Comparison of ENCODE assay signal across 8 cellular contexts in the genomic region with DNA sequence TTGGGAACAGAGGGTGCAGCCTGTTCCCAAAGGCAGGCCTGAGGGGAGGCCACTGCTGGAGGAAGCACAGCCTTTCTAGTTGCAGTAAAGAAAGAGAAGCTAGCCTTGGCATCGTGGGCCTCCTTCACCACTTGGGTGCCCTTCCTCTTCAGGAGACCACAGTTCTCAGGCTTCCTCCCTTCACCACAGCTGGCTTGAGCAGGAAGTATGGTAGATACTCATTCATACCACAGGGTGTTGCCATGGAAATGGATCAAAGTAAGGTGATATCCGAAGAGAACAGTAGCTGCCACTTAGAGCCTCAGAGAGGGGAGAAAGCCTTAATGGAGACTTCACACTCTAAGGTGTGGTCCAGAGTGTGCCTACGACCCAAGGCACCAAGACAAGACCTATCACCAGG.
A peak's percentile ranks its signal among the peaks of the same experiment; 100 is the strongest.
DNase-seq lines count a peak whose midpoint lies in the region; ATAC-seq and TF ChIP-seq lines count a peak whose summit lies in the region.

No MANE protein-coding gene starts in this region.

- H3K27me3 ChIP-seq in CD4-positive, alpha-beta T cell (ENCODE audit: control insufficient read depth, insufficient read depth, low read length) = no peaks in the 10 kb centered on the region

- CTCF ChIA-PET in CD4-positive, alpha-beta T cell (lab: Charles Lee) = interaction anchor here (0.8 to 1.8 kb wide), 4 partner anchors 15 to 200 kb away, joined by 4 to 11 read pairs (median 8); no protein-coding TSS in a partner anchor
- CTCF ChIA-PET in activated CD4-positive, alpha-beta memory T cell treated with anti-CD3 and anti-CD28 coated beads, Interleukin-2, amount 10 ng/mL, durations not matched to agents 7 days and 5 days (lab: Charles Lee) = interaction anchor here (0.5 to 6.0 kb wide), 6 partner anchors 9 to 37 kb away, joined by 3 to 87 read pairs (median 14); no protein-coding TSS in a partner anchor

- H3K36me3 Mint-ChIP-seq in CD4-positive, alpha-beta T cell (ENCODE audit: low read depth) = no peaks in the 10 kb centered on the region
- H3K36me3 Mint-ChIP-seq in activated CD4-positive, alpha-beta memory T cell treated with anti-CD3 and anti-CD28 coated beads, Interleukin-2, amount 10 ng/mL, durations not matched to agents 7 days and 5 days (ENCODE audit: low read depth) = no peaks in the 10 kb centered on the region

- no peaks in the 10 kb centered on the region for H3K9me3 Mint-ChIP-seq in CD4-positive, alpha-beta T cell
- no peaks in the 10 kb centered on the region for H3K9me3 Mint-ChIP-seq in activated CD4-positive, alpha-beta memory T cell treated with anti-CD3 and anti-CD28 coated beads, Interleukin-2, amount 10 ng/mL, durations not matched to agents 7 days and 5 days

- peaks cover 59% of the 10 kb centered on the region for H3K4me1 Mint-ChIP-seq in CD4-positive, alpha-beta T cell (ENCODE audit: low read depth)
- peaks cover 73% of the 10 kb centered on the region for H3K4me1 Mint-ChIP-seq in activated CD4-positive, alpha-beta memory T cell treated with anti-CD3 and anti-CD28 coated beads, Interleukin-2, amount 10 ng/mL, durations not matched to agents 7 days and 5 days

- H3K27ac Mint-ChIP-seq in CD4-positive, alpha-beta T cell = peak overlapping the region; percentile 75
- H3K27ac Mint-ChIP-seq in activated CD4-positive, alpha-beta memory T cell treated with anti-CD3 and anti-CD28 coated beads, Interleukin-2, amount 10 ng/mL, durations not matched to agents 7 days and 5 days = peak overlapping the region; percentile 95

- H3K27me3 Mint-ChIP-seq in CD4-positive, alpha-beta T cell = no peaks in the 10 kb centered on the region
- H3K27me3 Mint-ChIP-seq in activated CD4-positive, alpha-beta memory T cell treated with anti-CD3 and anti-CD28 coated beads, Interleukin-2, amount 10 ng/mL, durations not matched to agents 7 days and 5 days = no peaks in the 10 kb centered on the region

- H3K9me3 ChIP-seq in CD4-positive, alpha-beta T cell (ENCODE audit: control insufficient read depth, low read length) = no peaks in the 10 kb centered on the region

- no peak for TF ChIP-seq CTCF in CD4-positive, alpha-beta T cell (IDR thresholded peaks at IDR 0.05)

- POLR2A ChIA-PET in CD4-positive, alpha-beta T cell (lab: Charles Lee) = interaction anchor here (0.6 to 2.7 kb wide), 7 partner anchors 12 to 29 kb away, joined by 3 to 24 read pairs (median 3); no protein-coding TSS in a partner anchor
- POLR2A ChIA-PET in activated CD4-positive, alpha-beta memory T cell treated with anti-CD3 and anti-CD28 coated beads, Interleukin-2, amount 10 ng/mL, durations not matched to agents 7 days and 5 days (lab: Charles Lee) = interaction anchor here (0.8 to 2.3 kb wide), 10 partner anchors 9 to 338 kb away, joined by 3 to 24 read pairs (median 4); a partner anchor contains a TSS

- intact Hi-C loops in CD4-positive, alpha-beta T cell (cut with DNase I, micrococcal nuclease) = no loop called here

- peak; percentile 93 for ATAC-seq in CD4-positive, alpha-beta T cell (ENCODE audit: poor library complexity)
- ATAC-seq in GM21367 (IDR thresholded peaks at IDR 0.05; ENCODE audit: unreplicated experiment) (peak; percentile 65), HG03575 (IDR thresholded peaks at IDR 0.05; ENCODE audit: extremely low read depth, insufficient number of reproducible peaks, low FRiP score, unreplicated experiment) (peak; percentile 43)

- no peak overlapping the region for H3K27ac ChIP-seq in CD4-positive, alpha-beta T cell (ENCODE audit: low read depth, low read length)

- peak overlapping the region; percentile 72 for H3K4me3 Mint-ChIP-seq in CD4-positive, alpha-beta T cell
- H3K4me3 Mint-ChIP-seq in activated CD4-positive, alpha-beta memory T cell treated with anti-CD3 and anti-CD28 coated beads, Interleukin-2, amount 10 ng/mL, durations not matched to agents 7 days and 5 days = peak overlapping the region; percentile 62

- peak in 7 of 10 experiments; percentile 32 to 66 (median 49) for DNase-seq in CD4-positive, alpha-beta T cell
- peak; percentile 84 for DNase-seq in activated CD4-positive, alpha-beta memory T cell treated with anti-CD3 and anti-CD28 coated beads, Interleukin-2, amount 10 ng/mL, durations not matched to agents 7 days and 5 days
- peak; percentile 47 for DNase-seq in stimulated activated CD4-positive, alpha-beta T cell treated with anti-CD3 and anti-CD28 coated beads, Interleukin-4, amount 100 ng/mL, for 24 hours
- DNase-seq in GOT3 (lab: John Stamatoyannopoulos, UW) = no peak
- no peak for DNase-seq in D341Med (ENCODE audit: low spot score)
- no peak for DNase-seq in cortex of kidney (lab: John Stamatoyannopoulos, UW)

Comparison
In these comparisons a context has a peak if more than half of its experiments do, and no peak if none do; other contexts are left out.
1. ATAC-seq: peak in every context shown above with its lines; median percentile 93 in CD4-positive, alpha-beta T cell; 65 in GM21367; 43 in HG03575.
2. DNase-seq: peak in CD4-positive, alpha-beta T cell (7 of 10), activated CD4-positive, alpha-beta memory T cell treated with anti-CD3 and anti-CD28 coated beads, Interleukin-2, amount 10 ng/mL, durations not matched to agents 7 days and 5 days (single experiment) and stimulated activated CD4-positive, alpha-beta T cell treated with anti-CD3 and anti-CD28 coated beads, Interleukin-4, amount 100 ng/mL, for 24 hours (single experiment); none in GOT3 (single experiment), D341Med (single experiment) and cortex of kidney (single experiment).